ENCODE assay signal across 15 cellular contexts in the genomic region with DNA sequence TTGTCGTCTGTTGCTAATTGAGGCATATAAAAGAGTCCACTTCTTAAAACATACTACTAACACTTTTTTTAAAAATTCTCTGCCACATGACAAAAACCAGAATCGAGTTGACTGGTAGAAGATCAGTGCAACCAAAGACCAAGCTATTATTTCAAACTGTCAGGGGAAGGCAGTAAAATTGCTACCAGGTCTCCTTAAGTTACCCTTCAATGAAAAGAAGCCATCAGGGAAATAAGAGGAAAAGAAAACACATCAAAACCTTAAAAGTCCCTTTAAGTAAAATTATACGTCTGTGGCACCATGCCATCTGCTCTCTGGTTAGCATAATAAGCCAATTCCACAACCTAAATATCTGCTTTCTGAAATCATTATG. TPM values are rescaled to one million over a fixed set of nuclear protein-coding genes. Genes with fewer than 3 reads are reported as not detected.
DNase-seq lines count a peak whose midpoint lies in the region; ATAC-seq and TF ChIP-seq lines count a peak whose summit lies in the region.
"Had no signal": no experiment of that assay in that cellular context is flagged by ENCODE, and none has a peak within 500 bp of the region (broad histone marks: within the 10 kb centered on the region; RNA-seq: fewer than 3 reads in every experiment).

No MANE protein-coding gene starts in this region.

- in situ Hi-C loops in ACHN (cut with HindIII; ENCODE audit: low pct_ligation_motif_present, low pct_unique_long_range_greater_than_20kb, low sequenced_read_pairs) = no loop called here

- intact Hi-C loops in left ventricle myocardium superior (cut with micrococcal nuclease) = no loop called here

- H3K27ac ChIP-seq in right atrium auricular region = peak overlapping the region; percentile 46 to 49
- H3K27ac ChIP-seq in muscle layer of duodenum (ENCODE audit: low read length) = peak overlapping the region; percentile 19

- DNase-seq in right atrium auricular region (ENCODE audit: low spot score) (no peak), left ventricle myocardium superior (no peak), cerebellar cortex (ENCODE audit: low spot score) (peak; percentile 36), NCI-H510A treated with DMSO at 0.1 percent for 48 hours (lab: John Stamatoyannopoulos, UW) (no peak), HCEC 1CT (no peak), ACHN (no peak)
- no peak for DNase-seq in activated effector memory CD4-positive, alpha-beta T cell treated with anti-CD3 and anti-CD28 coated beads, Interleukin-2, amount 50 U/mL, for 16 hours
- DNase-seq: Calu3; mammary epithelial cell; PC-3; stimulated activated CD4-positive, alpha-beta T cell treated with anti-CD3 and anti-CD28 coated beads, Interleukin-15, amount 100 ng/mL, for 24 hours had no signal

- H3K4me1 ChIP-seq in right atrium auricular region (peaks cover 0 to 74% of the 10 kb centered on the region in 2 donors), muscle layer of duodenum (ENCODE audit: control insufficient read depth in 1 of 2, insufficient read depth in 2 of 2, low read length in 2 of 2) (peaks cover 25 to 31% of the 10 kb centered on the region in 2 donors)

- H3K36me3 ChIP-seq in right atrium auricular region = no peaks in the 10 kb centered on the region
- H3K36me3 ChIP-seq in muscle layer of duodenum (ENCODE audit: control insufficient read depth in 1 of 2, insufficient read depth in 2 of 2, low read length in 2 of 2) = no peaks in the 10 kb centered on the region
- H3K36me3 ChIP-seq: pancreas had no signal

- H3K4me3 ChIP-seq in right atrium auricular region (no peak overlapping the region), muscle layer of duodenum (ENCODE audit: low read depth in 1 of 2, low read length in 2 of 2) (no peak overlapping the region)
- H3K4me3 ChIP-seq: pancreas had no signal

- H3K27me3 ChIP-seq in right atrium auricular region = no peaks in the 10 kb centered on the region
- H3K27me3 ChIP-seq in muscle layer of duodenum (ENCODE audit: low read depth, low read length) = no peaks in the 10 kb centered on the region
- H3K27me3 ChIP-seq: pancreas had no signal

- ATAC-seq in left ventricle myocardium superior = no peak
- ATAC-seq: activated CD4-positive, CD25-positive, alpha-beta regulatory T cell treated with anti-CD3 and anti-CD28 coated beads, Interleukin-2, amount 50 U/mL, for 24 hours; esophagus mucosa; PC-3 had no signal

- H3K9me3 ChIP-seq in right atrium auricular region = no peaks in the 10 kb centered on the region
- H3K9me3 ChIP-seq in muscle layer of duodenum (ENCODE audit: control insufficient read depth in 1 of 2, low read length in 2 of 2) = no peaks in the 10 kb centered on the region
- H3K9me3 ChIP-seq: pancreas had no signal

- TF ChIP-seq CTCF in right atrium auricular region (IDR thresholded peaks at IDR 0.05) = no peak

RNA-seq across cellular contexts. Expression of a gene that starts 9.6 kb away (rescaled TPM):
- total RNA-seq in right atrium auricular region (10 to 100 TPM; 29.4 to 38.7 TPM), left ventricle myocardium superior (18.2 TPM)
